In genomic region chr3:46713898-46714552, GRCh38 we compare ENCODE assay signal across 9 cellular contexts. TPM values are rescaled to one million over a fixed set of nuclear protein-coding genes. Genes with fewer than 3 reads are reported as not detected.
DNase-seq lines count a peak whose midpoint lies in the region; ATAC-seq and TF ChIP-seq lines count a peak whose summit lies in the region.
"Had no signal": no experiment of that assay in that cellular context is flagged by ENCODE, and none has a peak within 500 bp of the region (broad histone marks: within the 10 kb centered on the region; RNA-seq: fewer than 3 reads in every experiment).

No MANE protein-coding gene starts in this region.

- no peak overlapping the region for H3K27ac ChIP-seq in gastrocnemius medialis

- ATAC-seq in activated CD4-positive, CD25-positive, alpha-beta regulatory T cell treated with anti-CD3 and anti-CD28 coated beads, Interleukin-2, amount 50 U/mL, for 24 hours = peak; percentile 65 to 69
- peak; percentile 84 for ATAC-seq in GM19463 (IDR thresholded peaks at IDR 0.05; ENCODE audit: unreplicated experiment)
- no peak for ATAC-seq in gastrocnemius medialis

- intact Hi-C loops in posterior vena cava (cut with DNase I) = loop anchor here (5.0 to 10.0 kb wide), 2 partner anchors 281 to 1083 kb away; no protein-coding TSS in a partner anchor
- intact Hi-C loops in gastrocnemius medialis (cut with DNase I; ENCODE audit: low total_unique reads) = no loop called here

- no peak for TF ChIP-seq CTCF in gastrocnemius medialis (IDR thresholded peaks at IDR 0.05 in 4 of 5, conservative IDR thresholded peaks at IDR 0.05 in 1 of 5)

- H3K4me3 ChIP-seq in gastrocnemius medialis = no peak overlapping the region

- DNase-seq in activated CD4-positive, CD25-positive, alpha-beta regulatory T cell (lab: John Stamatoyannopoulos, UW) = no peak
- DNase-seq in RPMI7951 (ENCODE audit: low read depth) (peak; percentile 41), posterior vena cava (ENCODE audit: low spot score) (peak; percentile 82), NCI-H226 (no peak), D341Med (ENCODE audit: low spot score) (no peak), gastrocnemius medialis (no peak)
- DNase-seq: NCI-H1048 had no signal

- H3K27me3 ChIP-seq in gastrocnemius medialis = peaks cover 0 to 8% (median 2%) of the 10 kb centered on the region in 3 donors

- no peak for TF ChIP-seq POLR2A in gastrocnemius medialis (IDR thresholded peaks at IDR 0.05)

- no peaks in the 10 kb centered on the region for H3K9me3 ChIP-seq in gastrocnemius medialis

- H3K4me1 ChIP-seq in gastrocnemius medialis = no peaks in the 10 kb centered on the region

- no peaks in the 10 kb centered on the region for H3K36me3 ChIP-seq in gastrocnemius medialis

- in situ Hi-C loops in gastrocnemius medialis (cut with MboI; ENCODE audit: low sequenced_read_pairs in 4 of 4) = loop anchor here (10.0 to 25.0 kb wide), 4 partner anchors 181 to 623 kb away; no protein-coding TSS in a partner anchor

RNA-seq across cellular contexts. Expression of gene PRSS50, which starts 3.6 kb away (rescaled TPM):
- total RNA-seq in RPMI7951 (2014; rRNA removed; shearing (Covaris generic)) = not detected in 2 replicates
- not detected for total RNA-seq in posterior vena cava
- total RNA-seq in gastrocnemius medialis = not detected

RNA-seq across cellular contexts. Expression of gene TMIE, which starts 12.8 kb away (rescaled TPM):
- 0.10 TPM in 1 of 2 replicates, not detected in the other for total RNA-seq in RPMI7951 (2014; rRNA removed; shearing (Covaris generic))
- total RNA-seq in posterior vena cava (1 to 10 TPM; 1.4 TPM), gastrocnemius medialis (under 1 TPM in 3 of 4 donors, not detected in 1; 0.20 to 0.26 (median 0.22) TPM)

RNA-seq across cellular contexts. Expression of gene ALS2CL, which starts 20.5 kb away (rescaled TPM):
- total RNA-seq in RPMI7951 (2014; rRNA removed; shearing (Covaris generic)) = 0.59 and 1.2 TPM in 2 replicates
- total RNA-seq in posterior vena cava = 10 to 100 TPM; 12.1 to 12.5 TPM
- 10 to 100 TPM in 1 of 4 donors, 1 to 10 TPM in 3; 3.8 to 13.2 (median 6.2) TPM for total RNA-seq in gastrocnemius medialis

Comparison
In these comparisons a context has a peak if more than half of its experiments do, and no peak if none do; other contexts are left out.
1. ATAC-seq: peak in activated CD4-positive, CD25-positive, alpha-beta regulatory T cell treated with anti-CD3 and anti-CD28 coated beads, Interleukin-2, amount 50 U/mL, for 24 hours (2 of 2) and GM19463 (single experiment); none in gastrocnemius medialis (0 of 2).
2. DNase-seq: peak in RPMI7951 (single experiment) and posterior vena cava (single experiment); none in activated CD4-positive, CD25-positive, alpha-beta regulatory T cell (0 of 4), NCI-H226 (single experiment), D341Med (single experiment) and gastrocnemius medialis (0 of 2).